ENCODE assay signal across 25 cellular contexts in the genomic region with DNA sequence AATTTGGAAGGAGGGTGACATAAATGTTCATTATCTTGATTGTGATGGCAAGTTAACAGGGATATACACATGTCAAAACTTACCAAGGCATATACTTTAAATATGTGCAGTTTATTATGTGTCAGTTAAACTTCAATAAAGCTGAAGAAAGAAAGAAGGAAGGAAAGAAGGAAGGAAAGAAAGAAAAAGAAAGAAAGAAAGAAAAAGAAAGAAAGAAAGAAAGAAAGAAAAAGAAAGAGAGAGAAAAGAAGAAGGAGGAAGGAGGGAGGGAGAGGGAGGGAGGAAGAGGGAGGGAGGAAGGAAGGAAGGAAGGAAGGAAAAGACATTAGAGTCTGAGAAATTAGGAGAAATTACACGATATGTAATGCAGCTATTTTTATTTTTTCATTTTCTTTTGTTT. TPM values are rescaled to one million over a fixed set of nuclear protein-coding genes. Genes with fewer than 3 reads are reported as not detected.
"Had no signal": no experiment of that assay in that cellular context is flagged by ENCODE, and none has a peak within 500 bp of the region (broad histone marks: within the 10 kb centered on the region; RNA-seq: fewer than 3 reads in every experiment).

No MANE protein-coding gene starts in this region.

- H3K9ac ChIP-seq: SK-N-SH had no signal

- H3K4me2 ChIP-seq: SK-N-SH had no signal

- H3K4me3 Mint-ChIP-seq: activated naive CD4-positive, alpha-beta T cell treated with anti-CD3 and anti-CD28 coated beads for 36 hours had no signal

- H3K4me1 ChIP-seq: breast epithelium, lower lobe of right lung had no signal

- H3K27me3 ChIP-seq: breast epithelium, spleen, tibial nerve had no signal

- H3K36me3 ChIP-seq: breast epithelium, lower lobe of right lung, spleen, tibial nerve had no signal

- ATAC-seq: lower lobe of right lung; stimulated activated naive CD8-positive, alpha-beta T cell treated with anti-CD3 and anti-CD28 coated beads, Interleukin-15, Interleukin-2, amounts not matched to agents 100 U/mL and 50 U/mL, for 24 hours had no signal

- DNase-seq: activated CD8-positive, alpha-beta memory T cell treated with anti-CD3 and anti-CD28 coated beads for 24 hours; activated naive CD4-positive, alpha-beta T cell treated with anti-CD3 and anti-CD28 coated beads for 36 hours; cerebellar nuclear complex; cortex of kidney; effector CD4-positive, alpha-beta T cell; hypothalamus; lower lobe of right lung; occipital lobe; posterior cingulate gyrus; SK-N-SH; spleen; stimulated activated naive CD8-positive, alpha-beta T cell treated with anti-CD3 and anti-CD28 coated beads, Interleukin-15, Interleukin-2, amounts not matched to agents 100 U/mL and 50 U/mL, for 24 hours; substantia nigra had no signal

- H3K4me3 ChIP-seq: breast epithelium, lower lobe of right lung, spleen, tibial nerve had no signal

- FAIRE-seq: astrocyte, keratinocyte, urothelium cell line had no signal

- H3K9me3 ChIP-seq: breast epithelium, lower lobe of right lung, SK-N-SH, tibial nerve had no signal

- H3K27ac ChIP-seq: breast epithelium, lower lobe of right lung, spleen, tibial nerve, VCaP had no signal

RNA-seq across cellular contexts. Expression of a gene that starts 25.5 kb away (rescaled TPM):
- total RNA-seq: activated naive CD4-positive, alpha-beta T cell treated with anti-CD3 and anti-CD28 coated beads for 36 hours; activated T-helper 2 cell treated with anti-CD3 and anti-CD28 coated beads, Interferon-gamma antibody, Interleukin-2, Interleukin-4, amounts not matched to agents 10 μg/mL and 5 μg/mL and 100 μg/mL, durations not matched to agents 14 hours and 24 hours and 36 hours; astrocyte; breast epithelium; frontal cortex; lower lobe of right lung; occipital lobe; renal cortical epithelial cell; spleen; tibial nerve had no signal
- polyA plus RNA-seq: adipose tissue, esophagus, keratinocyte, neural cell, SK-N-SH, spleen had no signal

RNA-seq across cellular contexts. Expression of a gene that starts 37.4 kb away (rescaled TPM):
- total RNA-seq: frontal cortex had no signal
- polyA plus RNA-seq: neural cell had no signal
